ENCODE assay signal across 8 cellular contexts in the genomic region with DNA sequence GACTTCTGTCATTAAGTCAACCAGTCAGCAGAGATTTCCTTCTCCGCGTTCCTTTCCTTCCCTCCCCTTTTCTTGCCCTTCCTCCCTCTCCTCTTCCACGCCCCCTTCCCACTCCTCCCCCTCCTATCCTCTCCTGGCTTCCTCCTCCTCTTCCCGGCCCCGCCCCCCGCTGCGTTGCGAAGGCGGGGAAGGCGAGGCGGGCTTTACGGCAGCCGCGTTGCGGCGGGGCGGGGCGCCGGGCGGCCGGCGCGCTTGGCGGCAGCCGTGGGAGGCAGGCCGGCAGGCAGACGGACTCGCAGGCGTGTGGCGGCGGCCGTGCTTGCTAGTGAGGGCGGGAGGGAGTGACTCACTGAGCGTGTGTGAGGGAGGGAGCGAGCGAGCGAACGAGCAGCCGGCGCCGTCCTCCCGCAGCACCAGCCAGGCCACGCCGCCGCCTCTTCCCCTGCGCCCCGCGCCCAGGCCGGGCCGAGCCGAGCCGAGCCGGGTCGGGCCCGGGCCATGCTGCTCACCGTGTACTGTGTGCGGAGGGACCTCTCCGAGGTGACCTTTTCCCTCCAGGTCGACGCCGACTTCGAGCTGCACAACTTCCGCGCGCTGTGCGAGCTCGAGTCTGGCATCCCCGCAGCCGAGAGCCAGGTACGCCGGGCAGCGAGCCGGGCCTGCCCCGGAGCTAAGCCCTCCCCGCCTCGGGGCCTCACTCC. TPM values are rescaled to one million over a fixed set of nuclear protein-coding genes. Genes with fewer than 3 reads are reported as not detected.
DNase-seq lines count a peak whose midpoint lies in the region; ATAC-seq and TF ChIP-seq lines count a peak whose summit lies in the region.

DDI2 (plus strand) TSS at position 286 of the 701 bp plus-strand sequence; CDS start at position 499, 213 bp downstream.

- no peaks in the 10 kb centered on the region for H3K27me3 ChIP-seq in GM23338 (ENCODE audit: insufficient read depth)

- H3K27ac ChIP-seq in GM23338 (ENCODE audit: low read depth) (peak within 1 kb of the TSS; percentile 76), RWPE1 (peak within 1 kb of the TSS; percentile 96)

- peak within 1 kb of the TSS; percentile 98 for H3K4me3 ChIP-seq in GM23338
- H3K4me3 ChIP-seq in LNCaP clone FGC (ENCODE audit: low read depth, low read length), result peak within 1 kb of the TSS; percentile 90
- peak within 1 kb of the TSS; percentile 93 for H3K4me3 ChIP-seq in fibroblast of mammary gland (ENCODE audit: control insufficient read depth, low read depth, low read length)

- peaks cover 21% of the 10 kb centered on the region for H4K20me1 ChIP-seq in GM23338 (replicated peaks; ENCODE audit: insufficient read depth)

- peaks cover 4% of the 10 kb centered on the region; the same call in 1 of the 2 replicates for H3F3A ChIP-seq in GM23338 (replicated peaks; ENCODE audit: low read depth)

- peaks cover 5% of the 10 kb centered on the region; the same call in 1 of the 2 replicates for H3K36me3 ChIP-seq in GM23338 (ENCODE audit: insufficient read depth)

- peak within 1 kb of the TSS; percentile 91 for H3K4me2 ChIP-seq in GM23338

- POLR2A ChIA-PET in RWPE1 (lab: Yijun Ruan, JAX; ENCODE audit: low non-redundant PET), result interaction anchor here (1.2 to 4.2 kb wide), 2 partner anchors 13 to 14 kb away, joined by 8 to 14 read pairs; no protein-coding TSS in a partner anchor
- POLR2A ChIA-PET in naive thymus-derived CD8-positive, alpha-beta T cell (lab: Charles Lee), result interaction anchor here (0.6 to 4.8 kb wide), 10 partner anchors 12 to 506 kb away, joined by 3 to 37 read pairs (median 6); partner anchors contain the start of gene DNAJC16

- H3K4me3 Mint-ChIP-seq in GM23338, result peak within 1 kb of the TSS; percentile 98
- H3K4me3 Mint-ChIP-seq in activated T-helper 17 cell treated with anti-CD3 and anti-CD28 coated beads, Interleukin-2, amount 50 U/mL, for 72 hours, result peak within 1 kb of the TSS; percentile 85
- peak within 1 kb of the TSS; percentile 85 to 96 (median 92) for H3K4me3 Mint-ChIP-seq in naive thymus-derived CD8-positive, alpha-beta T cell
- H3K4me3 Mint-ChIP-seq in stimulated activated naive B cell treated with anti-CD40 and anti-IgM and Interleukin-4, amounts not matched to agents 10 μg/mL and 1 μg/mL and 100 μg/mL, for 72 hours, result peak within 1 kb of the TSS; percentile 94 to 95

- no peaks in the 10 kb centered on the region for H3K9me3 Mint-ChIP-seq in GM23338
- no peaks in the 10 kb centered on the region for H3K9me3 Mint-ChIP-seq in activated T-helper 17 cell treated with anti-CD3 and anti-CD28 coated beads, Interleukin-2, amount 50 U/mL, for 72 hours
- H3K9me3 Mint-ChIP-seq in naive thymus-derived CD8-positive, alpha-beta T cell, result no peaks in the 10 kb centered on the region
- H3K9me3 Mint-ChIP-seq in stimulated activated naive B cell treated with anti-CD40 and anti-IgM and Interleukin-4, amounts not matched to agents 10 μg/mL and 1 μg/mL and 100 μg/mL, for 72 hours, result no peaks in the 10 kb centered on the region

- H3K27me3 Mint-ChIP-seq in GM23338 (ENCODE audit: insufficient read depth, low read depth, poor library complexity), result peaks cover 13% of the 10 kb centered on the region
- no peaks in the 10 kb centered on the region for H3K27me3 Mint-ChIP-seq in activated T-helper 17 cell treated with anti-CD3 and anti-CD28 coated beads, Interleukin-2, amount 50 U/mL, for 72 hours
- no peaks in the 10 kb centered on the region for H3K27me3 Mint-ChIP-seq in naive thymus-derived CD8-positive, alpha-beta T cell
- H3K27me3 Mint-ChIP-seq in stimulated activated naive B cell treated with anti-CD40 and anti-IgM and Interleukin-4, amounts not matched to agents 10 μg/mL and 1 μg/mL and 100 μg/mL, for 72 hours, result no peaks in the 10 kb centered on the region

- CTCF ChIA-PET in RWPE1 (lab: Yijun Ruan, JAX), result no interaction called here

- peak within 1 kb of the TSS; percentile 94 for H3K27ac Mint-ChIP-seq in GM23338
- H3K27ac Mint-ChIP-seq in activated T-helper 17 cell treated with anti-CD3 and anti-CD28 coated beads, Interleukin-2, amount 50 U/mL, for 72 hours, result peak within 1 kb of the TSS; percentile 90
- peak within 1 kb of the TSS; percentile 84 to 97 (median 95) for H3K27ac Mint-ChIP-seq in naive thymus-derived CD8-positive, alpha-beta T cell
- peak within 1 kb of the TSS; percentile 99 for H3K27ac Mint-ChIP-seq in stimulated activated naive B cell treated with anti-CD40 and anti-IgM and Interleukin-4, amounts not matched to agents 10 μg/mL and 1 μg/mL and 100 μg/mL, for 72 hours

- H3K4me1 Mint-ChIP-seq in GM23338, result peaks cover 21% of the 10 kb centered on the region
- peaks cover 20% of the 10 kb centered on the region for H3K4me1 Mint-ChIP-seq in activated T-helper 17 cell treated with anti-CD3 and anti-CD28 coated beads, Interleukin-2, amount 50 U/mL, for 72 hours
- H3K4me1 Mint-ChIP-seq in naive thymus-derived CD8-positive, alpha-beta T cell, result peaks cover 21 to 52% (median 45%) of the 10 kb centered on the region in 4 donors
- peaks cover 15 to 50% of the 10 kb centered on the region in 2 donors for H3K4me1 Mint-ChIP-seq in stimulated activated naive B cell treated with anti-CD40 and anti-IgM and Interleukin-4, amounts not matched to agents 10 μg/mL and 1 μg/mL and 100 μg/mL, for 72 hours

- peaks cover 48% of the 10 kb centered on the region for H3K79me2 ChIP-seq in GM23338 (replicated peaks; ENCODE audit: insufficient read depth)

- peak; percentile 86 for ATAC-seq in GM23338
- peak; percentile 90 for ATAC-seq in activated T-helper 17 cell treated with anti-CD3 and anti-CD28 coated beads, Interleukin-2, amount 50 U/mL, for 72 hours (replicated peaks)
- ATAC-seq in naive thymus-derived CD8-positive, alpha-beta T cell, result peak; percentile 91 to 94
- peak; percentile 74 to 79 for ATAC-seq in stimulated activated naive B cell treated with anti-CD40 and anti-IgM and Interleukin-4, amounts not matched to agents 10 μg/mL and 1 μg/mL and 100 μg/mL, for 72 hours (replicated peaks)

- peaks cover 8% of the 10 kb centered on the region; the same call in 2 of the 3 replicates for H3K36me3 Mint-ChIP-seq in GM23338 (ENCODE audit: low read depth)
- H3K36me3 Mint-ChIP-seq in activated T-helper 17 cell treated with anti-CD3 and anti-CD28 coated beads, Interleukin-2, amount 50 U/mL, for 72 hours (ENCODE audit: low read depth), result peaks cover 28% of the 10 kb centered on the region
- H3K36me3 Mint-ChIP-seq in naive thymus-derived CD8-positive, alpha-beta T cell, result peaks cover 0 to 4% (median 0%) of the 10 kb centered on the region in 3 donors
- H3K36me3 Mint-ChIP-seq in stimulated activated naive B cell treated with anti-CD40 and anti-IgM and Interleukin-4, amounts not matched to agents 10 μg/mL and 1 μg/mL and 100 μg/mL, for 72 hours, result peaks cover 20 to 31% of the 10 kb centered on the region in 2 donors

- peak within 1 kb of the TSS; percentile 87 for H2AFZ ChIP-seq in GM23338

- H3K9me2 ChIP-seq in GM23338 (ENCODE audit: insufficient read depth), result no peaks in the 10 kb centered on the region; the same call in 1 of the 2 replicates

- DNase-seq in DMS79 treated with DMSO at 0.1 percent for 48 hours (lab: John Stamatoyannopoulos, UW), result peak; percentile 97
- peak; percentile 98 for DNase-seq in GM23338 (ENCODE audit: low spot score)
- peak; percentile 85 for DNase-seq in LNCaP clone FGC (ENCODE audit: low read depth)
- DNase-seq in RWPE1 (ENCODE audit: low spot score), result peak; percentile 96
- DNase-seq in fibroblast of mammary gland (ENCODE audit: low read depth), result peak; percentile 97
- DNase-seq in naive thymus-derived CD8-positive, alpha-beta T cell, result peak; percentile 85 to 96 (median 90)
- peak; percentile 93 for DNase-seq in stimulated activated naive B cell treated with anti-CD40 and anti-IgM and Interleukin-4, amounts not matched to agents 10 μg/mL and 1 μg/mL and 100 μg/mL, for 72 hours

- no peak for TF ChIP-seq CTCF in GM23338 (conservative IDR thresholded peaks at IDR 0.05; ENCODE audit: low read depth in 2 of 2)
- TF ChIP-seq CTCF in LNCaP clone FGC (IDR thresholded peaks at IDR 0.05; ENCODE audit: control insufficient read depth, extremely low read depth, insufficient read depth), result no peak
- no peak for TF ChIP-seq CTCF in RWPE1 (conservative IDR thresholded peaks at IDR 0.05; ENCODE audit: low read depth)
- TF ChIP-seq CTCF in fibroblast of mammary gland (conservative IDR thresholded peaks at IDR 0.05; ENCODE audit: control insufficient read depth, insufficient read depth, low read depth, low read length), result no peak

- H3K4me1 ChIP-seq in GM23338 (ENCODE audit: insufficient read depth), result peaks cover 17% of the 10 kb centered on the region; the same call in 1 of the 2 replicates

TF ChIP-seq in GM23338, 12 proteins besides CTCF, POLR2A, EP300 and RAD21:
- TF ChIP-seq ZNF114 (CRISPR knock-in tag; IDR thresholded peaks at IDR 0.05), result no peak
- peak; percentile 88 for TF ChIP-seq POLR2AphosphoS5 (IDR thresholded peaks at IDR 0.05; ENCODE audit: low read depth)

RNA-seq across cellular contexts. Expression of gene DDI2, which starts in this region (rescaled TPM):
- total RNA-seq in GM23338 (2014; rRNA removed; shearing (Covaris generic)), result 34.8 and 43.3 TPM in 2 replicates
- 6.7 and 8.0 TPM in 2 replicates for polyA plus RNA-seq in GM23338 (2016; fragmentation: Nextera tagmentation; extraction: Ambion mirVana)
- total RNA-seq in activated T-helper 17 cell treated with anti-CD3 and anti-CD28 coated beads, Interleukin-2, amount 50 U/mL, for 72 hours, result 10 to 100 TPM; 28.3 to 39.3 TPM
- 10 to 100 TPM; 40.7 to 47.1 TPM for total RNA-seq in naive thymus-derived CD8-positive, alpha-beta T cell
- 1 to 10 TPM; 4.5 to 6.1 (median 5.0) TPM for polyA plus RNA-seq in naive thymus-derived CD8-positive, alpha-beta T cell

Comparison
In these comparisons a context has a peak if more than half of its experiments do, and no peak if none do; other contexts are left out.
1. Peak in every context shown above with its lines: DNase-seq, ATAC-seq, H3K4me3 ChIP-seq and H3K27ac ChIP-seq.